In the genomic region with DNA sequence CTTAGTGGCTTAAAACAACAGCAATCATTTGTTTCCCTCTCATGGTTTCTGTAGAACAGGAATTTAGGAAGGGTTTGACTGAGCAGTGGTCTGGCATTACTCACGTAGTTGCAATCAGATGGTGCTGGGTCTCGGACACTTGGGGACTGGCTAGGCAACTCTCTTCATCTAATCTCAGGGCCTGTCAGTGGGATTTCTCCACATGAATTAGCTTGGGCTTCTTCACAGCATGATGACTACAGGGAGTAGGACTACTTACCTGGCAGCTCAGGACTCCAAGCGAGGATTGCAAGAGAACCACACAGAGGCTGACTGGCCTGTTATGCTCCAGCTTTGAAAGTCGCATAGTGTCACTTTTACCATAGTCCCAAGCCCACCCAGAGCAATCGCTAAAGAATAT, we compare ENCODE assay signal across 17 cellular contexts.
"Had no signal": no experiment of that assay in that cellular context is flagged by ENCODE, and none has a peak within 500 bp of the region (broad histone marks: within the 10 kb centered on the region; RNA-seq: fewer than 3 reads in every experiment).

No MANE protein-coding gene starts in this region.

- H3K4me3 Mint-ChIP-seq: activated B cell treated with CpG ODN at 0.5 μM for 24 hours; activated CD4-positive, alpha-beta T cell treated with anti-CD3 and anti-CD28 coated beads for 36 hours; activated T-cell treated with anti-CD3 and anti-CD28 coated beads, Interleukin-2, amount 50 U/mL, for 24 hours; activated T-helper 17 cell treated with anti-CD3 and anti-CD28 coated beads, Interleukin-2, amount 50 U/mL, for 72 hours; natural killer cell; stimulated activated naive CD8-positive, alpha-beta T cell treated with anti-CD3 and anti-CD28 coated beads, Interleukin-15, Interleukin-2, amounts not matched to agents 100 ng/mL and 50 ng/mL, for 24 hours had no signal

- FAIRE-seq: endometrium had no signal

- H3K27ac ChIP-seq: prostate gland, thyroid gland, upper lobe of right lung had no signal

- H3K27me3 ChIP-seq: thyroid gland, upper lobe of right lung had no signal

- H3K9me3 ChIP-seq: prostate gland, thyroid gland, upper lobe of right lung had no signal

- H3K4me3 ChIP-seq: prostate gland, thyroid gland, upper lobe of right lung had no signal

- H3K9me3 Mint-ChIP-seq: activated naive CD4-positive, alpha-beta T cell treated with anti-CD3 and anti-CD28 coated beads, Interleukin-2, amount 50 U/mL, for 72 hours; activated T-cell treated with anti-CD3 and anti-CD28 coated beads, Interleukin-2, amount 50 U/mL, for 24 hours; activated T-helper 17 cell treated with anti-CD3 and anti-CD28 coated beads, Interleukin-2, amount 50 U/mL, for 72 hours; natural killer cell; stimulated activated naive CD8-positive, alpha-beta T cell treated with anti-CD3 and anti-CD28 coated beads, Interleukin-15, Interleukin-2, amounts not matched to agents 100 ng/mL and 50 ng/mL, for 24 hours had no signal

- ATAC-seq: activated CD4-positive, alpha-beta T cell treated with anti-CD3 and anti-CD28 coated beads for 36 hours; activated naive CD4-positive, alpha-beta T cell treated with anti-CD3 and anti-CD28 coated beads, Interleukin-2, amount 50 U/mL, for 72 hours; activated T-helper 17 cell treated with anti-CD3 and anti-CD28 coated beads, Interleukin-2, amount 50 U/mL, for 72 hours; natural killer cell; upper lobe of right lung had no signal

- DNase-seq: activated B cell treated with CpG ODN at 0.5 μM for 24 hours; activated CD4-positive, alpha-beta T cell treated with anti-CD3 and anti-CD28 coated beads for 36 hours; activated CD4-positive, alpha-beta T cell treated with anti-CD3 and anti-CD28 coated beads, Interleukin-2, amount 50 U/mL, for 4 hours; activated CD8-positive, alpha-beta memory T cell treated with anti-CD3 and anti-CD28 coated beads for 24 hours; activated CD8-positive, alpha-beta memory T cell treated with anti-CD3 and anti-CD28 coated beads, Interleukin-2, amount 50 U/mL, for 4 hours; activated T-cell treated with anti-CD3 and anti-CD28 coated beads, Interleukin-2, amount 50 U/mL, for 24 hours; natural killer cell; substantia nigra; T-helper 1 cell; T-helper 9 cell; thyroid gland; upper lobe of right lung had no signal

- H3K4me1 ChIP-seq: prostate gland had no signal

- H3K36me3 ChIP-seq: prostate gland, thyroid gland, upper lobe of right lung had no signal

- H3K27me3 Mint-ChIP-seq: activated B cell treated with CpG ODN at 0.5 μM for 24 hours; activated CD4-positive, alpha-beta T cell treated with anti-CD3 and anti-CD28 coated beads for 36 hours; activated T-cell treated with anti-CD3 and anti-CD28 coated beads, Interleukin-2, amount 50 U/mL, for 24 hours; activated T-helper 17 cell treated with anti-CD3 and anti-CD28 coated beads, Interleukin-2, amount 50 U/mL, for 72 hours; stimulated activated naive CD8-positive, alpha-beta T cell treated with anti-CD3 and anti-CD28 coated beads, Interleukin-15, Interleukin-2, amounts not matched to agents 100 ng/mL and 50 ng/mL, for 24 hours had no signal

- H3K36me3 Mint-ChIP-seq: natural killer cell had no signal

- H3K27ac Mint-ChIP-seq: activated B cell treated with CpG ODN at 0.5 μM for 24 hours; activated CD4-positive, alpha-beta T cell treated with anti-CD3 and anti-CD28 coated beads for 36 hours; activated T-cell treated with anti-CD3 and anti-CD28 coated beads, Interleukin-2, amount 50 U/mL, for 24 hours; activated T-helper 17 cell treated with anti-CD3 and anti-CD28 coated beads, Interleukin-2, amount 50 U/mL, for 72 hours; natural killer cell; stimulated activated naive CD8-positive, alpha-beta T cell treated with anti-CD3 and anti-CD28 coated beads, Interleukin-15, Interleukin-2, amounts not matched to agents 100 ng/mL and 50 ng/mL, for 24 hours had no signal
